ENCODE assay signal across 24 cellular contexts in genomic region chrX:153398275-153398960, GRCh38. TPM values are rescaled to one million over a fixed set of nuclear protein-coding genes. Genes with fewer than 3 reads are reported as not detected.
A peak's percentile ranks its signal among the peaks of the same experiment; 100 is the strongest.
DNase-seq lines count a peak whose midpoint lies in the region; ATAC-seq, FAIRE-seq and TF ChIP-seq lines count a peak whose summit lies in the region.
"Had no signal": no experiment of that assay in that cellular context is flagged by ENCODE, and none has a peak within 500 bp of the region (broad histone marks: within the 10 kb centered on the region; RNA-seq: fewer than 3 reads in every experiment).

No MANE protein-coding gene starts in this region.

- no peaks in the 10 kb centered on the region for H3K9me2 ChIP-seq in Karpas-422 (replicated peaks; ENCODE audit: insufficient read depth, low read length)

- no peaks in the 10 kb centered on the region for H3K4me1 Mint-ChIP-seq in chondrocyte (ENCODE audit: low read depth)

- H3K9me3 ChIP-seq in Karpas-422 (ENCODE audit: low read length) (no peaks in the 10 kb centered on the region), sigmoid colon (no peaks in the 10 kb centered on the region)
- H3K9me3 ChIP-seq: A549, HAP-1 had no signal

- H3K27me3 ChIP-seq in Karpas-422 (ENCODE audit: low read length) (no peaks in the 10 kb centered on the region), sigmoid colon (no peaks in the 10 kb centered on the region)

- intact Hi-C loops in sigmoid colon (cut with DNase I) (no loop called here), lower leg skin (cut with DNase I; ENCODE audit: low total_unique reads) (loop anchor here (10.0 kb wide), 1 partner anchor 226 kb away; no protein-coding TSS in a partner anchor)

- WGBS in sigmoid colon, 2 donors = 84 to 90% methylated on average over 17 of the region's 17 CpGs
- WGBS in lower leg skin, 2 donors = 77 to 80% methylated on average over 7 to 15 of the region's 17 CpGs

- H3K9me3 Mint-ChIP-seq in chondrocyte (ENCODE audit: low read depth) = peaks cover 11% of the 10 kb centered on the region
- H3K9me3 Mint-ChIP-seq: CD4-positive, alpha-beta T cell had no signal

- H4K20me1 ChIP-seq in Karpas-422 (ENCODE audit: insufficient read depth, low read depth, low read length) = no peaks in the 10 kb centered on the region

- no peak for ATAC-seq in HG03039 (IDR thresholded peaks at IDR 0.05; ENCODE audit: unreplicated experiment)
- ATAC-seq: A549, GM12878 had no signal

- H3K4me2 ChIP-seq in Karpas-422 (ENCODE audit: low read depth, low read length, poor library complexity, severe bottlenecking) = no peak overlapping the region
- H3K4me2 ChIP-seq: A549 had no signal

- DNase-seq in DMS153 (lab: John Stamatoyannopoulos, UW) (peak; percentile 11), DMS153 treated with DMSO at 0.1 percent for 48 hours (lab: John Stamatoyannopoulos, UW; ENCODE audit: unreplicated experiment) (no peak), Karpas-422 (peak; percentile 12), chondrocyte (ENCODE audit: low spot score) (peak; percentile 72), sigmoid colon (peak; percentile 35), lower leg skin (ENCODE audit: low spot score in 2 of 2) (no peak), frontal cortex (ENCODE audit: low spot score in 2 of 2) (no peak)
- DNase-seq: AML-193; CD4-positive, alpha-beta T cell; DMS53; DND-41; EL; GM23248; IMR-90 had no signal

- H3K4me3 ChIP-seq in Karpas-422 (ENCODE audit: low read length) = no peak overlapping the region
- H3K4me3 ChIP-seq in sigmoid colon = no peak overlapping the region
- H3K4me3 ChIP-seq in lower leg skin (ENCODE audit: low read depth, poor library complexity, severe bottlenecking) = no peak overlapping the region
- H3K4me3 ChIP-seq: A549, GM12878, GM23248, HAP-1 had no signal

- TF ChIP-seq POLR2A in sigmoid colon (IDR thresholded peaks at IDR 0.05) (no peak), lower leg skin (IDR thresholded peaks at IDR 0.05) (no peak)

- H3K27ac ChIP-seq in Karpas-422 (ENCODE audit: low read length) = no peak overlapping the region
- no peak overlapping the region for H3K27ac ChIP-seq in sigmoid colon
- H3K27ac ChIP-seq: 22Rv1, A549, C4-2B, GM23248 had no signal

- H3K9ac ChIP-seq in Karpas-422 (ENCODE audit: low read length) = no peak overlapping the region
- H3K9ac ChIP-seq: GM23248 had no signal

- no peak for FAIRE-seq in frontal cortex (lab: Jason Lieb, UNC)
- FAIRE-seq: A549, GM12878, HTR-8/SVneo had no signal

- H3K27me3 Mint-ChIP-seq in chondrocyte (ENCODE audit: low read depth) = peaks cover 13% of the 10 kb centered on the region
- H3K27me3 Mint-ChIP-seq: CD4-positive, alpha-beta T cell had no signal

- no peak overlapping the region for H2AFZ ChIP-seq in Karpas-422 (ENCODE audit: low read length)
- H2AFZ ChIP-seq: GM23248 had no signal

- H3K4me3 Mint-ChIP-seq in chondrocyte (ENCODE audit: unreplicated experiment) = no peak overlapping the region
- H3K4me3 Mint-ChIP-seq: CD4-positive, alpha-beta T cell had no signal

- H3K36me3 Mint-ChIP-seq in chondrocyte (ENCODE audit: low read depth) = no peaks in the 10 kb centered on the region

- H3K27ac Mint-ChIP-seq in chondrocyte (ENCODE audit: unreplicated experiment) = no peak overlapping the region
- H3K27ac Mint-ChIP-seq: CD4-positive, alpha-beta T cell had no signal

- TF ChIP-seq CTCF in chondrocyte (IDR thresholded peaks at IDR 0.05) (no peak), sigmoid colon (IDR thresholded peaks at IDR 0.05) (no peak), lower leg skin (IDR thresholded peaks at IDR 0.05) (no peak)

- no peaks in the 10 kb centered on the region for H3K36me3 ChIP-seq in Karpas-422 (ENCODE audit: insufficient read depth, low read length)
- no peaks in the 10 kb centered on the region for H3K36me3 ChIP-seq in sigmoid colon
- H3K36me3 ChIP-seq: HAP-1 had no signal

- no peak for TF ChIP-seq EP300 in sigmoid colon (IDR thresholded peaks at IDR 0.05)

- H3K4me1 ChIP-seq in Karpas-422 (ENCODE audit: low read length) (no peaks in the 10 kb centered on the region), sigmoid colon (no peaks in the 10 kb centered on the region)
- H3K4me1 ChIP-seq: A549, HAP-1 had no signal

- H3K79me2 ChIP-seq in Karpas-422 (ENCODE audit: low read length) = no peaks in the 10 kb centered on the region

RNA-seq across cellular contexts. Expression of gene PNMA6E, which starts 2.7 kb away (rescaled TPM):
- not detected in 2 replicates for total RNA-seq in Karpas-422 (2014; rRNA removed; shearing (Covaris generic); ENCODE audit: low replicate concordance)
- total RNA-seq in chondrocyte (not detected in 3 replicates), sigmoid colon (not detected), lower leg skin (under 1 TPM in 2 of 4 donors, not detected in 2; 0.13 to 0.20 TPM), frontal cortex (not detected)
- polyA plus RNA-seq in sigmoid colon = not detected
- total RNA-seq: CD4-positive, alpha-beta T cell; G401; GM12878; GM23248; H4; IMR-90 had no signal
- polyA plus RNA-seq: A549, BJ, GM12878, GM23248, IMR-90 had no signal

RNA-seq across cellular contexts. Expression of gene ZFP92, which starts 12.9 kb away (rescaled TPM):
- not detected in 2 replicates for total RNA-seq in Karpas-422 (2014; rRNA removed; shearing (Covaris generic); ENCODE audit: low replicate concordance)
- total RNA-seq in chondrocyte (0.10 to 1.6 TPM (median 1.5 TPM) in 3 replicates), sigmoid colon (1 to 10 TPM in 3 of 4 donors, under 1 TPM in 1; 0.71 to 2.2 (median 2.0) TPM), lower leg skin (under 1 TPM in 3 of 4 donors, not detected in 1; 0.08 to 0.68 (median 0.20) TPM), frontal cortex (0.82 TPM)
- under 1 TPM in 1 of 3 donors, not detected in 2; 0.35 TPM for polyA plus RNA-seq in sigmoid colon
- total RNA-seq: G401, H4 had no signal
- polyA plus RNA-seq: GM23248 had no signal

RNA-seq across cellular contexts. Expression of gene TREX2, which starts 47.4 kb away (rescaled TPM):
- total RNA-seq in Karpas-422 (2014; rRNA removed; shearing (Covaris generic); ENCODE audit: low replicate concordance) = 0.30 and 1.2 TPM in 2 replicates
- total RNA-seq in chondrocyte (0.80 to 1.6 TPM (median 1.6 TPM) in 3 replicates), sigmoid colon (1 to 10 TPM in 2 of 4 donors, under 1 TPM in 1, not detected in 1; 0.16 to 3.6 (median 2.4) TPM), lower leg skin (100 to 1,000 TPM in 2 of 4 donors, 10 to 100 TPM in 2; 76.4 to 129 (median 112) TPM), frontal cortex (2.9 TPM)
- under 1 TPM in 1 of 3 donors, not detected in 2; 0.87 TPM for polyA plus RNA-seq in sigmoid colon
- total RNA-seq: G401 had no signal

Comparison
In these comparisons a context has a peak if more than half of its experiments do, and no peak if none do; other contexts are left out.
1. DNase-seq: peak in DMS153 (single experiment), Karpas-422 (single experiment), chondrocyte (single experiment) and sigmoid colon (single experiment); none in DMS153 treated with DMSO at 0.1 percent for 48 hours (single experiment), lower leg skin (0 of 2) and frontal cortex (0 of 2).
2. RNA of gene TREX2, which starts 47.4 kb away (total RNA-seq): 76.4 to 129 TPM in lower leg skin; 2.9 TPM in frontal cortex (single experiment), 0.16 to 3.6 TPM in sigmoid colon, 0.80 to 1.6 TPM in chondrocyte and 0.30 to 1.2 TPM in Karpas-422; every median in the first group is over 10 times any median in the second.